Comparison of ENCODE assay signal across 1 cellular context in genomic region chr20:561437-562231, GRCh38.
TF ChIP-seq lines count a peak whose summit lies in the region.

No MANE protein-coding gene starts in this region.

TF ChIP-seq in HepG2, 621 proteins besides CTCF, POLR2A, EP300 and RAD21 (continued from another document and continues in another):
- TF ChIP-seq FOSL2 (CRISPR knock-in tag; IDR thresholded peaks at IDR 0.05) (peak; percentile 54), NFE2L2 (IDR thresholded peaks at IDR 0.05; ENCODE audit: low read length) (peak; percentile 33; the same call in 1 of the 2 replicates), HMG20B (CRISPR knock-in tag; conservative IDR thresholded peaks at IDR 0.05) (no peak), ZNF335 (CRISPR knock-in tag; IDR thresholded peaks at IDR 0.05) (peak; percentile 67; the same call in 1 of the 2 replicates), ZSCAN9 (CRISPR knock-in tag; IDR thresholded peaks at IDR 0.05; ENCODE audit: borderline replicate concordance) (peak; percentile 63; the same call in 1 of the 2 replicates), BCL6 (CRISPR knock-in tag; IDR thresholded peaks at IDR 0.05) (peak; percentile 74), PHF20 (CRISPR knock-in tag; IDR thresholded peaks at IDR 0.05) (no peak), NCOA1 (CRISPR knock-in tag; IDR thresholded peaks at IDR 0.05) (no peak), PATZ1 (CRISPR knock-in tag; IDR thresholded peaks at IDR 0.05) (peak; percentile 65; the same call in 1 of the 2 replicates), ZNF331 (CRISPR knock-in tag; IDR thresholded peaks at IDR 0.05) (peak; percentile 20; the same call in 1 of the 2 replicates), ZNF652 (CRISPR knock-in tag; IDR thresholded peaks at IDR 0.05; ENCODE audit: borderline replicate concordance, low read depth) (peak; percentile 58; the same call in 1 of the 2 replicates), ATF4 (CRISPR knock-in tag; IDR thresholded peaks at IDR 0.05) (no peak), NFAT5 (CRISPR knock-in tag; IDR thresholded peaks at IDR 0.05) (no peak), CEBPG (CRISPR knock-in tag; IDR thresholded peaks at IDR 0.05) (peak; percentile 29; the same call in 1 of the 2 replicates), BCL3 (CRISPR knock-in tag; IDR thresholded peaks at IDR 0.05) (0 out of 2 replicates have a peak, but pooled peaks have one; percentile 28), KDM6A (CRISPR knock-in tag; IDR thresholded peaks at IDR 0.05; ENCODE audit: low read depth) (0 out of 2 replicates have a peak, but pooled peaks have one; percentile 12), ZNF619 (CRISPR knock-in tag; IDR thresholded peaks at IDR 0.05) (0 out of 2 replicates have a peak, but pooled peaks have one; percentile 62), CREBL2 (CRISPR knock-in tag; IDR thresholded peaks at IDR 0.05; ENCODE audit: borderline replicate concordance) (no peak), KLF13 (CRISPR knock-in tag; IDR thresholded peaks at IDR 0.05) (no peak), BCLAF1 (IDR thresholded peaks at IDR 0.05) (no peak), DRAP1 (CRISPR knock-in tag; IDR thresholded peaks at IDR 0.05) (peak; percentile 26; the same call in 1 of the 2 replicates), RFX5 (IDR thresholded peaks at IDR 0.05; ENCODE audit: low read depth, low read length) (no peak), ZMAT3 (CRISPR knock-in tag; conservative IDR thresholded peaks at IDR 0.05) (0 out of 2 replicates have a peak, but pooled peaks have one; percentile 2), SOX6 (IDR thresholded peaks at IDR 0.05) (no peak), SOX6 (CRISPR knock-in tag; IDR thresholded peaks at IDR 0.05) (peak; percentile 43; the same call in 1 of the 2 replicates), ZGPAT (CRISPR knock-in tag; IDR thresholded peaks at IDR 0.05) (peak; percentile 54; the same call in 1 of the 2 replicates), SMC3 (IDR thresholded peaks at IDR 0.05; ENCODE audit: low read length) (peak; percentile 100), ISL2 (CRISPR knock-in tag; IDR thresholded peaks at IDR 0.05) (no peak), CSRNP1 (CRISPR knock-in tag; IDR thresholded peaks at IDR 0.05) (no peak), ZNF615 (CRISPR knock-in tag; IDR thresholded peaks at IDR 0.05; ENCODE audit: borderline replicate concordance) (peak; percentile 25; the same call in 1 of the 2 replicates), ZFP91 (CRISPR knock-in tag; IDR thresholded peaks at IDR 0.05; ENCODE audit: borderline replicate concordance) (peak; percentile 38; the same call in 1 of the 2 replicates), ZNF484 (CRISPR knock-in tag; IDR thresholded peaks at IDR 0.05; ENCODE audit: borderline replicate concordance, low read depth) (no peak), CERS6 (CRISPR knock-in tag; IDR thresholded peaks at IDR 0.05) (0 out of 2 replicates have a peak, but pooled peaks have one; percentile 29), HMGXB4 (CRISPR knock-in tag; IDR thresholded peaks at IDR 0.05; ENCODE audit: borderline replicate concordance in 1 of 2, low read depth in 1 of 2) (peak; percentile 40 to 75; a peak in 3 of 4 replicates), ZKSCAN1 (IDR thresholded peaks at IDR 0.05; ENCODE audit: low read length) (no peak)
